ENCODE assay signal across 12 cellular contexts in genomic region chr13:110244096-110244830, GRCh38.
DNase-seq lines count a peak whose midpoint lies in the region; ATAC-seq and TF ChIP-seq lines count a peak whose summit lies in the region.
"Had no signal": no experiment of that assay in that cellular context is flagged by ENCODE, and none has a peak within 500 bp of the region (broad histone marks: within the 10 kb centered on the region; RNA-seq: fewer than 3 reads in every experiment).

No MANE protein-coding gene starts in this region.

- H3K9me3 Mint-ChIP-seq in MCF 10A (ENCODE audit: unreplicated experiment) = no peaks in the 10 kb centered on the region
- no peaks in the 10 kb centered on the region for H3K9me3 Mint-ChIP-seq in osteocyte (ENCODE audit: unreplicated experiment)
- H3K9me3 Mint-ChIP-seq in activated CD4-positive, alpha-beta memory T cell treated with anti-CD3 and anti-CD28 coated beads, Interleukin-2, amount 10 ng/mL, durations not matched to agents 7 days and 5 days = no peaks in the 10 kb centered on the region
- no peaks in the 10 kb centered on the region for H3K9me3 Mint-ChIP-seq in stimulated activated memory B cell treated with anti-CD40 and anti-IgM and Interleukin-4, amounts not matched to agents 10 μg/mL and 1 μg/mL and 100 μg/mL, for 72 hours
- H3K9me3 Mint-ChIP-seq: naive thymus-derived CD8-positive, alpha-beta T cell had no signal

- CTCF ChIA-PET in MCF 10A (lab: Yijun Ruan, JAX) = interaction anchor here (0.6 kb wide), 1 partner anchor 1122 kb away, joined by 4 read pairs; no protein-coding TSS in a partner anchor
- CTCF ChIA-PET in activated CD4-positive, alpha-beta memory T cell treated with anti-CD3 and anti-CD28 coated beads, Interleukin-2, amount 10 ng/mL, durations not matched to agents 7 days and 5 days (lab: Charles Lee) = interaction anchor here (1.4 to 2.1 kb wide), 2 partner anchors 22 to 167 kb away, joined by 3 to 5 read pairs; no protein-coding TSS in a partner anchor

- intact Hi-C loops in breast epithelium (cut with DNase I; ENCODE audit: low total_unique reads) = no loop called here
- intact Hi-C loops in MCF 10A (cut with micrococcal nuclease) = no loop called here

- ATAC-seq in stimulated activated memory B cell treated with anti-CD40 and anti-IgM and Interleukin-4, amounts not matched to agents 10 μg/mL and 1 μg/mL and 100 μg/mL, for 72 hours = no peak
- ATAC-seq: left colon; naive thymus-derived CD8-positive, alpha-beta T cell had no signal

- H2AFZ ChIP-seq in fibroblast of lung (ENCODE audit: low read length) = no peak overlapping the region

- H3K4me3 Mint-ChIP-seq in MCF 10A (ENCODE audit: unreplicated experiment) (no peak overlapping the region), osteocyte (ENCODE audit: unreplicated experiment) (no peak overlapping the region)
- H3K4me3 Mint-ChIP-seq in activated CD4-positive, alpha-beta memory T cell treated with anti-CD3 and anti-CD28 coated beads, Interleukin-2, amount 10 ng/mL, durations not matched to agents 7 days and 5 days = no peak overlapping the region
- H3K4me3 Mint-ChIP-seq in stimulated activated memory B cell treated with anti-CD40 and anti-IgM and Interleukin-4, amounts not matched to agents 10 μg/mL and 1 μg/mL and 100 μg/mL, for 72 hours = no peak overlapping the region
- H3K4me3 Mint-ChIP-seq: naive thymus-derived CD8-positive, alpha-beta T cell had no signal

- no peaks in the 10 kb centered on the region for H3K36me3 Mint-ChIP-seq in MCF 10A (ENCODE audit: insufficient read depth, unreplicated experiment)
- peaks cover 26% of the 10 kb centered on the region for H3K36me3 Mint-ChIP-seq in osteocyte (ENCODE audit: unreplicated experiment)
- H3K36me3 Mint-ChIP-seq in activated CD4-positive, alpha-beta memory T cell treated with anti-CD3 and anti-CD28 coated beads, Interleukin-2, amount 10 ng/mL, durations not matched to agents 7 days and 5 days (ENCODE audit: low read depth) = no peaks in the 10 kb centered on the region
- no peaks in the 10 kb centered on the region for H3K36me3 Mint-ChIP-seq in stimulated activated memory B cell treated with anti-CD40 and anti-IgM and Interleukin-4, amounts not matched to agents 10 μg/mL and 1 μg/mL and 100 μg/mL, for 72 hours
- H3K36me3 Mint-ChIP-seq: naive thymus-derived CD8-positive, alpha-beta T cell had no signal

- H3K4me3 ChIP-seq in breast epithelium = no peak overlapping the region
- H3K4me3 ChIP-seq in fibroblast of lung (replicated peaks in 1 of 4; ENCODE audit: control extremely low read depth in 1 of 4, insufficient read depth in 1 of 4, low read depth in 3 of 4, low read length in 4 of 4) = no peak overlapping the region
- H3K4me3 ChIP-seq: suprapubic skin had no signal

- POLR2A ChIA-PET in MCF 10A (lab: Yijun Ruan, JAX) = no interaction called here
- POLR2A ChIA-PET in activated CD4-positive, alpha-beta memory T cell treated with anti-CD3 and anti-CD28 coated beads, Interleukin-2, amount 10 ng/mL, durations not matched to agents 7 days and 5 days (lab: Charles Lee) = no interaction called here

- no peak overlapping the region for H3K4me2 ChIP-seq in fibroblast of lung (ENCODE audit: extremely low read depth, insufficient read depth, low read length)

- H3K79me2 ChIP-seq in fibroblast of lung (ENCODE audit: control insufficient read depth, insufficient read depth, low read length) = peaks cover 11% of the 10 kb centered on the region

- H3K36me3 ChIP-seq in breast epithelium (no peaks in the 10 kb centered on the region), fibroblast of lung (ENCODE audit: control insufficient read depth, insufficient read depth, low read length) (no peaks in the 10 kb centered on the region)
- H3K36me3 ChIP-seq: suprapubic skin had no signal

- H3K27ac ChIP-seq in breast epithelium = peak overlapping the region; percentile 42 to 77
- peak overlapping the region; percentile 53 for H3K27ac ChIP-seq in fibroblast of lung (ENCODE audit: insufficient read depth, low read length)

- H3K9me3 ChIP-seq in breast epithelium (no peaks in the 10 kb centered on the region), fibroblast of lung (ENCODE audit: control insufficient read depth, insufficient read depth, low read depth, low read length) (no peaks in the 10 kb centered on the region)
- H3K9me3 ChIP-seq: suprapubic skin had no signal

- no peak overlapping the region for H3K9ac ChIP-seq in fibroblast of lung (ENCODE audit: insufficient read depth, low read length)

- BruUV-seq in MCF 10A (replicated peaks; lab: Mats Ljungman, UMichigan) = no TSS peak

- H3K4me1 ChIP-seq in breast epithelium (peaks cover 0 to 7% of the 10 kb centered on the region in 2 donors), fibroblast of lung (ENCODE audit: control insufficient read depth, extremely low read depth, insufficient read depth, low read length) (peaks cover 34% of the 10 kb centered on the region)

- H3K4me1 Mint-ChIP-seq in MCF 10A (ENCODE audit: insufficient read depth, unreplicated experiment) = no peaks in the 10 kb centered on the region
- peaks cover 73% of the 10 kb centered on the region for H3K4me1 Mint-ChIP-seq in osteocyte (ENCODE audit: unreplicated experiment)
- no peaks in the 10 kb centered on the region for H3K4me1 Mint-ChIP-seq in activated CD4-positive, alpha-beta memory T cell treated with anti-CD3 and anti-CD28 coated beads, Interleukin-2, amount 10 ng/mL, durations not matched to agents 7 days and 5 days
- H3K4me1 Mint-ChIP-seq in stimulated activated memory B cell treated with anti-CD40 and anti-IgM and Interleukin-4, amounts not matched to agents 10 μg/mL and 1 μg/mL and 100 μg/mL, for 72 hours = no peaks in the 10 kb centered on the region
- H3K4me1 Mint-ChIP-seq: naive thymus-derived CD8-positive, alpha-beta T cell had no signal

- no peak for TF ChIP-seq CTCF in breast epithelium (IDR thresholded peaks at IDR 0.05)
- TF ChIP-seq CTCF in MCF 10A (IDR thresholded peaks at IDR 0.05; ENCODE audit: unreplicated experiment) = no peak
- no peak for TF ChIP-seq CTCF in fibroblast of lung (conservative IDR thresholded peaks at IDR 0.05 in 1 of 2, IDR thresholded peaks at IDR 0.05 in 1 of 2; ENCODE audit: low read depth in 1 of 2, low read length in 2 of 2)
- TF ChIP-seq CTCF in osteocyte (IDR thresholded peaks at IDR 0.05) = no peak

- DNase-seq in breast epithelium (ENCODE audit: low spot score in 2 of 2) (no peak), MCF 10A (ENCODE audit: unreplicated experiment) (no peak), fibroblast of lung (ENCODE audit: low read depth in 2 of 2) (peak in 1 of 2 donors; percentile 55), osteocyte (ENCODE audit: extremely low spot score, unreplicated experiment) (no peak), cerebellum (ENCODE audit: low spot score) (no peak), NCI-H2107 treated with DMSO at 0.1 percent for 48 hours (lab: John Stamatoyannopoulos, UW; ENCODE audit: unreplicated experiment) (no peak)
- DNase-seq in activated CD4-positive, alpha-beta memory T cell treated with anti-CD3 and anti-CD28 coated beads, Interleukin-2, amount 10 ng/mL, durations not matched to agents 7 days and 5 days = no peak
- DNase-seq: activated CD4-positive, CD25-positive, alpha-beta regulatory T cell; left colon; naive thymus-derived CD8-positive, alpha-beta T cell had no signal

- no peak overlapping the region for H3K27ac Mint-ChIP-seq in MCF 10A (ENCODE audit: low read depth, unreplicated experiment)
- H3K27ac Mint-ChIP-seq in osteocyte (ENCODE audit: unreplicated experiment) = peak overlapping the region; percentile 99
- no peak overlapping the region for H3K27ac Mint-ChIP-seq in activated CD4-positive, alpha-beta memory T cell treated with anti-CD3 and anti-CD28 coated beads, Interleukin-2, amount 10 ng/mL, durations not matched to agents 7 days and 5 days
- no peak overlapping the region for H3K27ac Mint-ChIP-seq in stimulated activated memory B cell treated with anti-CD40 and anti-IgM and Interleukin-4, amounts not matched to agents 10 μg/mL and 1 μg/mL and 100 μg/mL, for 72 hours
- H3K27ac Mint-ChIP-seq: naive thymus-derived CD8-positive, alpha-beta T cell had no signal

- H3K27me3 Mint-ChIP-seq in MCF 10A (ENCODE audit: insufficient read depth, unreplicated experiment) (no peaks in the 10 kb centered on the region), osteocyte (ENCODE audit: unreplicated experiment) (no peaks in the 10 kb centered on the region)
- peaks cover 11% of the 10 kb centered on the region for H3K27me3 Mint-ChIP-seq in activated CD4-positive, alpha-beta memory T cell treated with anti-CD3 and anti-CD28 coated beads, Interleukin-2, amount 10 ng/mL, durations not matched to agents 7 days and 5 days
- no peaks in the 10 kb centered on the region for H3K27me3 Mint-ChIP-seq in stimulated activated memory B cell treated with anti-CD40 and anti-IgM and Interleukin-4, amounts not matched to agents 10 μg/mL and 1 μg/mL and 100 μg/mL, for 72 hours

- TF ChIP-seq POLR2A in breast epithelium (IDR thresholded peaks at IDR 0.05) = no peak

- H4K20me1 ChIP-seq in fibroblast of lung (ENCODE audit: control insufficient read depth, extremely low read depth, insufficient read depth, low read length) = no peaks in the 10 kb centered on the region

- no peaks in the 10 kb centered on the region for H3K27me3 ChIP-seq in breast epithelium
- H3K27me3 ChIP-seq in fibroblast of lung (ENCODE audit: control insufficient read depth, insufficient read depth, low read length) = no peaks in the 10 kb centered on the region
- H3K27me3 ChIP-seq: suprapubic skin had no signal
